27 cellular contexts compared by ENCODE assay signal in the genomic region with DNA sequence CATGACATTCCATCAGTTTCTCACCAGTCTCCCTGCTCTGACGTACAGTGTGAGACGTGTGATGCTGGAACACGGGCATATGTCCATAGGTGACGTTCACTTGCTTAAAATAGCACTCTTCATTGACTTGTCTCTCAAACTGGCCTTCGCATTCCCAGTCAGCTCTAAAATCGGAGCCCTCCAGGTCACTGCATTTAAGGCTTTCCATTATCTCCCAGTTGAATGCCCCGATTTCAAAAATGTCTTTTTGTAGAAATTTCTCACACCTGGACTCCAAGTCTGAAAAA. TPM values are rescaled to one million over a fixed set of nuclear protein-coding genes. Genes with fewer than 3 reads are reported as not detected.
DNase-seq lines count a peak whose midpoint lies in the region; ATAC-seq and TF ChIP-seq lines count a peak whose summit lies in the region.
"Had no signal": no experiment of that assay in that cellular context is flagged by ENCODE, and none has a peak within 500 bp of the region (broad histone marks: within the 10 kb centered on the region; RNA-seq: fewer than 3 reads in every experiment).

No MANE protein-coding gene starts in this region.

- H3K4me1 Mint-ChIP-seq in mesothelial cell of epicardium = peaks cover 12% of the 10 kb centered on the region
- H3K4me1 Mint-ChIP-seq: activated naive CD4-positive, alpha-beta T cell treated with anti-CD3 and anti-CD28 coated beads, Interleukin-2, amount 10 ng/mL, durations not matched to agents 7 days and 5 days; IgD-negative memory B cell; stimulated activated memory B cell treated with anti-CD40 and anti-IgM and Interleukin-4, amounts not matched to agents 10 μg/mL and 1 μg/mL and 100 μg/mL, for 72 hours had no signal

- no peak overlapping the region for H2AFZ ChIP-seq in IMR-90 (replicated peaks; ENCODE audit: low read length, poor library complexity)

- H2BK5ac ChIP-seq in IMR-90 (ENCODE audit: low read depth, low read length, poor library complexity, severe bottlenecking) = peak overlapping the region; percentile 75

- H3K9me3 Mint-ChIP-seq in mesothelial cell of epicardium = no peaks in the 10 kb centered on the region
- H3K9me3 Mint-ChIP-seq: activated naive CD4-positive, alpha-beta T cell treated with anti-CD3 and anti-CD28 coated beads, Interleukin-2, amount 10 ng/mL, durations not matched to agents 7 days and 5 days; IgD-negative memory B cell; stimulated activated memory B cell treated with anti-CD40 and anti-IgM and Interleukin-4, amounts not matched to agents 10 μg/mL and 1 μg/mL and 100 μg/mL, for 72 hours had no signal

- H3K27ac ChIP-seq in IMR-90 (ENCODE audit: insufficient read depth, low read length) = peak overlapping the region; percentile 13; the same call in 1 of the 2 replicates
- H3K27ac ChIP-seq in spleen = no peak overlapping the region
- H3K27ac ChIP-seq: adrenal gland, BLaER1, body of pancreas, neutrophil, sigmoid colon, upper lobe of right lung had no signal

- no peaks in the 10 kb centered on the region for H3K9me1 ChIP-seq in IMR-90 (ENCODE audit: insufficient read depth, low read length)

- H3K4me3 ChIP-seq in IMR-90 (ENCODE audit: insufficient read depth, low read depth, low read length) (no peak overlapping the region), spleen (no peak overlapping the region)
- H3K4me3 ChIP-seq: adrenal gland, BLaER1, body of pancreas, GM12878, sigmoid colon, upper lobe of right lung had no signal

- H3K36me3 ChIP-seq in IMR-90 (ENCODE audit: control insufficient read depth, insufficient read depth, low read length) (peaks cover 9% of the 10 kb centered on the region), spleen (peaks cover 0 to 29% (median 13%) of the 10 kb centered on the region in 6 donors)

- H3K23ac ChIP-seq in IMR-90 (ENCODE audit: low read depth, low read length) = peak overlapping the region; percentile 16; the same call in 1 of the 2 replicates

- H2BK120ac ChIP-seq in IMR-90 (ENCODE audit: low read depth, low read length) = peak overlapping the region; percentile 19; the same call in 1 of the 2 replicates

- no peak for TF ChIP-seq POLR2A in IMR-90 (IDR thresholded peaks at IDR 0.05; ENCODE audit: low read depth, low read length)
- no peak for TF ChIP-seq POLR2A in spleen (IDR thresholded peaks at IDR 0.05)

- H3K9ac ChIP-seq in IMR-90 (ENCODE audit: low read depth, low read length) = no peak overlapping the region
- H3K9ac ChIP-seq: BLaER1 had no signal

- H3K18ac ChIP-seq in IMR-90 (ENCODE audit: low read depth, low read length) = no peak overlapping the region

- no TSS peak for BruUV-seq in IMR-90 (replicated peaks; lab: Mats Ljungman, UMichigan)

- H2AK5ac ChIP-seq in IMR-90 (ENCODE audit: low read depth, low read length) = peak overlapping the region; percentile 43; the same call in 1 of the 2 replicates

- CTCF ChIA-PET in IMR-90 (lab: Yijun Ruan, JAX) = interaction anchor here (0.6 kb wide), 1 partner anchor 514 kb away, joined by 4 read pairs; no protein-coding TSS in a partner anchor

- no peak overlapping the region for H3K14ac ChIP-seq in IMR-90 (replicated peaks; ENCODE audit: low read depth, low read length)

- peak overlapping the region; percentile 42 for H2AK9ac ChIP-seq in IMR-90 (replicated peaks; ENCODE audit: low read depth, low read length, poor library complexity)

- H3K9me3 ChIP-seq in IMR-90 (ENCODE audit: control insufficient read depth, insufficient read depth, low read length) (no peaks in the 10 kb centered on the region), spleen (no peaks in the 10 kb centered on the region)
- H3K9me3 ChIP-seq: adrenal gland, BLaER1, body of pancreas, neutrophil, sigmoid colon, upper lobe of right lung had no signal

- peak overlapping the region; percentile 29; the same call in 1 of the 2 replicates for H3K4ac ChIP-seq in IMR-90 (ENCODE audit: low read depth, low read length)

- H4K8ac ChIP-seq in IMR-90 (ENCODE audit: low read depth in 2 of 2, low read length in 2 of 2) = peak overlapping the region in 1 of 2 experiments; percentile 29; a peak in 1 of 4 replicates

- POLR2A ChIA-PET in IMR-90 (lab: Charles Lee; ENCODE audit: unreplicated experiment) = no interaction called here

- in situ Hi-C loops in IMR-90 (cut with MboI; ENCODE audit: low sequenced_read_pairs) = loop anchor here (25.0 kb wide), 1 partner anchor 304 kb away; the partner anchor contains the start of gene ZNF566

- H3K27ac Mint-ChIP-seq in mesothelial cell of epicardium = peak overlapping the region; percentile 91
- H3K27ac Mint-ChIP-seq: activated CD8-positive, alpha-beta T cell treated with anti-CD3 and anti-CD28 coated beads, Interleukin-2, amount 10 ng/mL, durations not matched to agents 7 days and 5 days; activated naive CD4-positive, alpha-beta T cell treated with anti-CD3 and anti-CD28 coated beads, Interleukin-2, amount 10 ng/mL, durations not matched to agents 7 days and 5 days; IgD-negative memory B cell; stimulated activated memory B cell treated with anti-CD40 and anti-IgM and Interleukin-4, amounts not matched to agents 10 μg/mL and 1 μg/mL and 100 μg/mL, for 72 hours had no signal

- H3K4me1 ChIP-seq in IMR-90 (ENCODE audit: control insufficient read depth, insufficient read depth, low read length) = peaks cover 2% of the 10 kb centered on the region; the same call in 1 of the 2 replicates
- H3K4me1 ChIP-seq in spleen = no peaks in the 10 kb centered on the region
- H3K4me1 ChIP-seq: adrenal gland, BLaER1, body of pancreas, sigmoid colon, upper lobe of right lung had no signal

- ATAC-seq in IMR-90 (ENCODE audit: low read depth) = no peak
- peak; percentile 94 for ATAC-seq in Right ventricle myocardium superior (ENCODE audit: poor library complexity)
- ATAC-seq in HG03196 (IDR thresholded peaks at IDR 0.05; ENCODE audit: unreplicated experiment) = no peak
- ATAC-seq: activated CD8-positive, alpha-beta T cell treated with anti-CD3 and anti-CD28 coated beads, Interleukin-2, amount 10 ng/mL, durations not matched to agents 7 days and 5 days; body of pancreas; GM12878; left lobe of liver; SK-N-SH treated with all-trans-retinoic acid at 6 μM for 48 hours; stimulated activated memory B cell treated with anti-CD40 and anti-IgM and Interleukin-4, amounts not matched to agents 10 μg/mL and 1 μg/mL and 100 μg/mL, for 72 hours had no signal

- no peak overlapping the region; the same call in 2 of the 3 replicates for H2BK15ac ChIP-seq in IMR-90 (ENCODE audit: low read depth, low read length)

- H3K56ac ChIP-seq in IMR-90 (ENCODE audit: extremely low read depth, insufficient read depth, low read length) = 0 out of 2 replicates have a peak overlapping the region, but pooled peaks have one; percentile 23

- no peak for TF ChIP-seq CTCF in IMR-90 (conservative IDR thresholded peaks at IDR 0.05; ENCODE audit: low read depth, low read length)
- TF ChIP-seq CTCF in mesothelial cell of epicardium (IDR thresholded peaks at IDR 0.05; ENCODE audit: unreplicated experiment) = no peak
- no peak for TF ChIP-seq CTCF in spleen (IDR thresholded peaks at IDR 0.05 in 8 of 11, conservative IDR thresholded peaks at IDR 0.05 in 3 of 11)

- no peaks in the 10 kb centered on the region for H3K79me1 ChIP-seq in IMR-90 (ENCODE audit: low read depth in 1 of 2, low read length in 2 of 2)

- TF ChIP-seq RAD21 in IMR-90 (IDR thresholded peaks at IDR 0.05; ENCODE audit: low read length) = no peak

- H3K36me3 Mint-ChIP-seq in mesothelial cell of epicardium = peaks cover 8% of the 10 kb centered on the region

- intact Hi-C loops in IMR-90 (cut with micrococcal nuclease) = no loop called here
- intact Hi-C loops in Right ventricle myocardium superior (cut with DNase I) = no loop called here
- intact Hi-C loops in spleen (cut with DNase I; ENCODE audit: low total_unique reads) = no loop called here

- H3K27me3 Mint-ChIP-seq in mesothelial cell of epicardium (ENCODE audit: low read depth) = no peaks in the 10 kb centered on the region
- H3K27me3 Mint-ChIP-seq: activated naive CD4-positive, alpha-beta T cell treated with anti-CD3 and anti-CD28 coated beads, Interleukin-2, amount 10 ng/mL, durations not matched to agents 7 days and 5 days; IgD-negative memory B cell; stimulated activated memory B cell treated with anti-CD40 and anti-IgM and Interleukin-4, amounts not matched to agents 10 μg/mL and 1 μg/mL and 100 μg/mL, for 72 hours had no signal

- WGBS in IMR-90 (ENCODE audit: extremely low coverage in 2 of 2, insufficient read length in 1 of 2), 2 experiments = 75% methylated on average over 4 of the region's 7 CpGs; no CpG with 5 or more reads in 1 of the 2 experiments
- WGBS in spleen, 5 donors = 91 to 94% (median 93%) methylated on average over 7 of the region's 7 CpGs

- DNase-seq in IMR-90 = no peak
- DNase-seq in Right ventricle myocardium superior = no peak
- DNase-seq in mesothelial cell of epicardium (ENCODE audit: low spot score in 2 of 2, unreplicated experiment in 2 of 2) = no peak
- peak; percentile 1 for DNase-seq in spleen
- no peak for DNase-seq in NCI-H510A treated with DMSO at 0.1 percent for 48 hours (lab: John Stamatoyannopoulos, UW)
- DNase-seq in UCSD-AML1 (lab: John Stamatoyannopoulos, UW; ENCODE audit: unreplicated experiment) = no peak
- no peak for DNase-seq in T1000 (lab: John Stamatoyannopoulos, UW)
- DNase-seq: activated CD8-positive, alpha-beta T cell treated with anti-CD3 and anti-CD28 coated beads, Interleukin-2, amount 10 ng/mL, durations not matched to agents 7 days and 5 days; activated naive CD4-positive, alpha-beta T cell treated with anti-CD3 and anti-CD28 coated beads, Interleukin-2, amount 10 ng/mL, durations not matched to agents 7 days and 5 days; adrenal gland; body of pancreas; DMS153; H7; NCI-H1048; NCI-H748 treated with DMSO at 0.1 percent for 48 hours; sigmoid colon; T-helper 2 cell; upper lobe of right lung had no signal

- no peak overlapping the region for H3K4me2 ChIP-seq in IMR-90 (ENCODE audit: low read depth, low read length)
- H3K4me2 ChIP-seq: BLaER1 had no signal

- no peaks in the 10 kb centered on the region for H4K20me1 ChIP-seq in IMR-90 (ENCODE audit: insufficient read depth, low read length)
- H4K20me1 ChIP-seq: BLaER1 had no signal

- no peak overlapping the region for H2BK20ac ChIP-seq in IMR-90 (ENCODE audit: low read depth, low read length)

- H3K4me3 Mint-ChIP-seq in mesothelial cell of epicardium = no peak overlapping the region
- H3K4me3 Mint-ChIP-seq: activated CD8-positive, alpha-beta T cell treated with anti-CD3 and anti-CD28 coated beads, Interleukin-2, amount 10 ng/mL, durations not matched to agents 7 days and 5 days; activated naive CD4-positive, alpha-beta T cell treated with anti-CD3 and anti-CD28 coated beads, Interleukin-2, amount 10 ng/mL, durations not matched to agents 7 days and 5 days; IgD-negative memory B cell; stimulated activated memory B cell treated with anti-CD40 and anti-IgM and Interleukin-4, amounts not matched to agents 10 μg/mL and 1 μg/mL and 100 μg/mL, for 72 hours had no signal

- dilution Hi-C loops in IMR-90 (cut with HindIII; ENCODE audit: low sequenced_read_pairs, unreplicated experiment) = no loop called here

- no peaks in the 10 kb centered on the region for H3K27me3 ChIP-seq in IMR-90 (ENCODE audit: control insufficient read depth, insufficient read depth, low read length)
- H3K27me3 ChIP-seq in spleen (replicated peaks in 1 of 7) = no peaks in the 10 kb centered on the region
- H3K27me3 ChIP-seq: adrenal gland, BLaER1, body of pancreas, neutrophil, sigmoid colon, upper lobe of right lung had no signal

- no peak overlapping the region for H4K91ac ChIP-seq in IMR-90 (ENCODE audit: insufficient read depth, low read depth, low read length)

- no peak overlapping the region; the same call in 1 of the 2 replicates for H4K5ac ChIP-seq in IMR-90 (ENCODE audit: low read depth, low read length)

RNA-seq across cellular contexts. Expression of gene ZNF565, which starts 31.1 kb away (rescaled TPM):
- total RNA-seq in IMR-90 (2012; rRNA removed) = 6.4 and 7.5 TPM in 2 replicates
- 2.1 and 2.3 TPM in 2 replicates for polyA plus RNA-seq in IMR-90 (2012; rRNA removed)
- polyA plus RNA-seq in IMR-90 (2012; cell fraction: cytosol; rRNA removed) = 0.55 and 0.70 TPM in 2 replicates
- polyA plus RNA-seq in IMR-90 (2012; cell fraction: nucleus; rRNA removed; ENCODE audit: low replicate concordance) = 1.7 and 8.1 TPM in 2 replicates
- total RNA-seq in Right ventricle myocardium superior = 3.9 TPM
- 7.1 to 9.1 TPM (median 8.9 TPM) in 3 replicates for total RNA-seq in mesothelial cell of epicardium
- 1 to 10 TPM; 3.1 to 7.1 (median 4.4) TPM for total RNA-seq in spleen
- 1 to 10 TPM; 1.2 to 1.7 (median 1.6) TPM for polyA plus RNA-seq in spleen

RNA-seq across cellular contexts. Expression of gene COX7A1, which starts 31.2 kb away (rescaled TPM):
- total RNA-seq in IMR-90 (2012; rRNA removed) (0.54 and 1.1 TPM in 2 replicates), Right ventricle myocardium superior (3,311 TPM), mesothelial cell of epicardium (not detected in 3 replicates), spleen (10 to 100 TPM in 5 of 7 donors, 1 to 10 TPM in 2; 6.3 to 40.9 (median 20.4) TPM)
- polyA plus RNA-seq in IMR-90 (2012; rRNA removed) (6.9 and 8.4 TPM in 2 replicates), spleen (10 to 100 TPM; 20.0 to 37.6 (median 26.3) TPM)
- 2.9 and 3.3 TPM in 2 replicates for polyA plus RNA-seq in IMR-90 (2012; cell fraction: cytosol; rRNA removed)
- polyA plus RNA-seq in IMR-90 (2012; cell fraction: nucleus; rRNA removed; ENCODE audit: low replicate concordance) = 1.3 and 1.6 TPM in 2 replicates
- total RNA-seq: activated CD8-positive, alpha-beta T cell treated with anti-CD3 and anti-CD28 coated beads, Interleukin-2, amount 10 ng/mL, durations not matched to agents 7 days and 5 days; GM12878; H7; myocyte had no signal
- polyA plus RNA-seq: GM12878, IgD-negative memory B cell had no signal

RNA-seq across cellular contexts. Expression of gene ZNF146, which starts 31.5 kb away (rescaled TPM):
- 106 and 129 TPM in 2 replicates for total RNA-seq in IMR-90 (2012; rRNA removed)
- 42.6 and 61.6 TPM in 2 replicates for polyA plus RNA-seq in IMR-90 (2012; rRNA removed)
- 4.6 and 10.2 TPM in 2 replicates for polyA plus RNA-seq in IMR-90 (2012; cell fraction: cytosol; rRNA removed)
- 2.1 and 22.2 TPM in 2 replicates for polyA plus RNA-seq in IMR-90 (2012; cell fraction: nucleus; rRNA removed; ENCODE audit: low replicate concordance)
- 29.6 TPM for total RNA-seq in Right ventricle myocardium superior
- total RNA-seq in mesothelial cell of epicardium = 126 to 132 TPM (median 131 TPM) in 3 replicates
- 10 to 100 TPM; 43.6 to 66.3 (median 54.4) TPM for total RNA-seq in spleen
- polyA plus RNA-seq in spleen = 10 to 100 TPM; 19.1 to 27.0 (median 21.3) TPM

RNA-seq across cellular contexts. Expression of gene CAPNS1, which starts 43.5 kb away (rescaled TPM):
- total RNA-seq in IMR-90 (2012; rRNA removed) = 436 and 504 TPM in 2 replicates
- polyA plus RNA-seq in IMR-90 (2012; rRNA removed) = 988 and 1,060 TPM in 2 replicates
- polyA plus RNA-seq in IMR-90 (2012; cell fraction: cytosol; rRNA removed) = 249 and 1,026 TPM in 2 replicates
- polyA plus RNA-seq in IMR-90 (2012; cell fraction: nucleus; rRNA removed; ENCODE audit: low replicate concordance) = 364 and 458 TPM in 2 replicates
- 781 TPM for total RNA-seq in Right ventricle myocardium superior
- total RNA-seq in mesothelial cell of epicardium = 425 to 453 TPM (median 451 TPM) in 3 replicates
- 100 to 1,000 TPM; 130 to 602 (median 373) TPM for total RNA-seq in spleen
- polyA plus RNA-seq in spleen = 100 to 1,000 TPM; 247 to 431 (median 321) TPM

Comparison
In these comparisons a context has a peak if more than half of its experiments do, and no peak if none do; other contexts are left out.
1. RNA of gene COX7A1, which starts 31.2 kb away (total RNA-seq): 3,311 TPM in Right ventricle myocardium superior (single experiment); 6.3 to 40.9 TPM in spleen, 0.54 to 1.1 TPM in IMR-90 and not detected in mesothelial cell of epicardium; every median in the first group is over 10 times any median in the second.